ENCODE assay signal across 1 cellular context in genomic region chr10:124641282-124642075, GRCh38.
A peak's percentile ranks its signal among the peaks of the same experiment; 100 is the strongest.
TF ChIP-seq lines count a peak whose summit lies in the region.

No MANE protein-coding gene starts in this region.

TF ChIP-seq in GM12878, 131 proteins besides CTCF, POLR2A, EP300 and RAD21 (continued from another document):
- TF ChIP-seq, protein P1, sequence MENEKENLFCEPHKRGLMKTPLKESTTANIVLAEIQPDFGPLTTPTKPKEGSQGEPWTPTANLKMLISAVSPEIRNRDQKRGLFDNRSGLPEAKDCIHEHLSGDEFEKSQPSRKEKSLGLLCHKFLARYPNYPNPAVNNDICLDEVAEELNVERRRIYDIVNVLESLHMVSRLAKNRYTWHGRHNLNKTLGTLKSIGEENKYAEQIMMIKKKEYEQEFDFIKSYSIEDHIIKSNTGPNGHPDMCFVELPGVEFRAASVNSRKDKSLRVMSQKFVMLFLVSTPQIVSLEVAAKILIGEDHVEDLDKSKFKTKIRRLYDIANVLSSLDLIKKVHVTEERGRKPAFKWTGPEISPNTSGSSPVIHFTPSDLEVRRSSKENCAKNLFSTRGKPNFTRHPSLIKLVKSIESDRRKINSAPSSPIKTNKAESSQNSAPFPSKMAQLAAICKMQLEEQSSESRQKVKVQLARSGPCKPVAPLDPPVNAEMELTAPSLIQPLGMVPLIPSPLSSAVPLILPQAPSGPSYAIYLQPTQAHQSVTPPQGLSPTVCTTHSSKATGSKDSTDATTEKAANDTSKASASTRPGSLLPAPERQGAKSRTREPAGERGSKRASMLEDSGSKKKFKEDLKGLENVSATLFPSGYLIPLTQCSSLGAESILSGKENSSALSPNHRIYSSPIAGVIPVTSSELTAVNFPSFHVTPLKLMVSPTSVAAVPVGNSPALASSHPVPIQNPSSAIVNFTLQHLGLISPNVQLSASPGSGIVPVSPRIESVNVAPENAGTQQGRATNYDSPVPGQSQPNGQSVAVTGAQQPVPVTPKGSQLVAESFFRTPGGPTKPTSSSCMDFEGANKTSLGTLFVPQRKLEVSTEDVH (IDR thresholded peaks at IDR 0.05; ENCODE audit: low read depth, partially characterized antibody), result no peak
- TF ChIP-seq PAX8 (IDR thresholded peaks at IDR 0.05), result no peak
- TF ChIP-seq RUNX3 (IDR thresholded peaks at IDR 0.05; ENCODE audit: low read length), result 0 out of 2 replicates have a peak, but pooled peaks have one; percentile 12
- no peak for TF ChIP-seq MYC (IDR thresholded peaks at IDR 0.05; ENCODE audit: insufficient read depth, insufficient read length, insufficient replicate concordance, low read length, severe bottlenecking)
- TF ChIP-seq EED (IDR thresholded peaks at IDR 0.05; ENCODE audit: low read depth), result no peak
- TF ChIP-seq IRF5 (IDR thresholded peaks at IDR 0.05; ENCODE audit: borderline replicate concordance), result no peak
- no peak for TF ChIP-seq BCL11A (IDR thresholded peaks at IDR 0.05; ENCODE audit: low read depth, low read length)
- no peak for TF ChIP-seq NR2C1 (IDR thresholded peaks at IDR 0.05)
- TF ChIP-seq NR2C2 (IDR thresholded peaks at IDR 0.05; ENCODE audit: borderline replicate concordance, control insufficient read depth, insufficient read length, low read depth), result no peak
- TF ChIP-seq, protein P2, sequence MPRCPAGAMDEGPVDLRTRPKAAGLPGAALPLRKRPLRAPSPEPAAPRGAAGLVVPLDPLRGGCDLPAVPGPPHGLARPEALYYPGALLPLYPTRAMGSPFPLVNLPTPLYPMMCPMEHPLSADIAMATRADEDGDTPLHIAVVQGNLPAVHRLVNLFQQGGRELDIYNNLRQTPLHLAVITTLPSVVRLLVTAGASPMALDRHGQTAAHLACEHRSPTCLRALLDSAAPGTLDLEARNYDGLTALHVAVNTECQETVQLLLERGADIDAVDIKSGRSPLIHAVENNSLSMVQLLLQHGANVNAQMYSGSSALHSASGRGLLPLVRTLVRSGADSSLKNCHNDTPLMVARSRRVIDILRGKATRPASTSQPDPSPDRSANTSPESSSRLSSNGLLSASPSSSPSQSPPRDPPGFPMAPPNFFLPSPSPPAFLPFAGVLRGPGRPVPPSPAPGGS (IDR thresholded peaks at IDR 0.05; ENCODE audit: borderline replicate concordance, insufficient read depth, low read depth, low read length, poor library complexity, severe bottlenecking), result no peak
- no peak for TF ChIP-seq ESRRA (IDR thresholded peaks at IDR 0.05; ENCODE audit: low read length)
- TF ChIP-seq NKRF (conservative IDR thresholded peaks at IDR 0.05), result no peak
- no peak for TF ChIP-seq TAF1 (IDR thresholded peaks at IDR 0.05; ENCODE audit: borderline replicate concordance, low read depth, low read length)
- TF ChIP-seq SPI1 (IDR thresholded peaks at IDR 0.05; ENCODE audit: borderline replicate concordance, insufficient read depth, low read depth, low read length), result peak; percentile 52; the same call in 1 of the 2 replicates
- TF ChIP-seq KDM1A (IDR thresholded peaks at IDR 0.05; ENCODE audit: borderline replicate concordance), result no peak
- no peak for TF ChIP-seq IRF3 (IDR thresholded peaks at IDR 0.05)
- TF ChIP-seq CEBPB (IDR thresholded peaks at IDR 0.05; ENCODE audit: borderline replicate concordance in 1 of 2, low read depth in 2 of 2, low read length in 2 of 2), result no peak
- no peak for TF ChIP-seq SP1 (IDR thresholded peaks at IDR 0.05; ENCODE audit: low read depth, low read length)
- TF ChIP-seq BHLHE40 (IDR thresholded peaks at IDR 0.05; ENCODE audit: borderline replicate concordance in 1 of 2, low read depth in 2 of 2, low read length in 1 of 2), result peak in 1 of 2 experiments; percentile 23; a peak in 1 of 4 replicates
- no peak for TF ChIP-seq JUNB (IDR thresholded peaks at IDR 0.05)
- TF ChIP-seq MAX (IDR thresholded peaks at IDR 0.05; ENCODE audit: low read depth, low read length), result peak; percentile 54; the same call in 1 of the 2 replicates
- no peak for TF ChIP-seq KLF5 (IDR thresholded peaks at IDR 0.05; ENCODE audit: partially characterized antibody)
- no peak for TF ChIP-seq ETV6 (conservative IDR thresholded peaks at IDR 0.05 in 1 of 2, IDR thresholded peaks at IDR 0.05 in 1 of 2; ENCODE audit: borderline replicate concordance in 1 of 2, low read depth in 1 of 2)
- TF ChIP-seq ZNF24 (IDR thresholded peaks at IDR 0.05), result no peak
- no peak for TF ChIP-seq TCF7 (IDR thresholded peaks at IDR 0.05; ENCODE audit: borderline replicate concordance)
- TF ChIP-seq, protein P3, sequence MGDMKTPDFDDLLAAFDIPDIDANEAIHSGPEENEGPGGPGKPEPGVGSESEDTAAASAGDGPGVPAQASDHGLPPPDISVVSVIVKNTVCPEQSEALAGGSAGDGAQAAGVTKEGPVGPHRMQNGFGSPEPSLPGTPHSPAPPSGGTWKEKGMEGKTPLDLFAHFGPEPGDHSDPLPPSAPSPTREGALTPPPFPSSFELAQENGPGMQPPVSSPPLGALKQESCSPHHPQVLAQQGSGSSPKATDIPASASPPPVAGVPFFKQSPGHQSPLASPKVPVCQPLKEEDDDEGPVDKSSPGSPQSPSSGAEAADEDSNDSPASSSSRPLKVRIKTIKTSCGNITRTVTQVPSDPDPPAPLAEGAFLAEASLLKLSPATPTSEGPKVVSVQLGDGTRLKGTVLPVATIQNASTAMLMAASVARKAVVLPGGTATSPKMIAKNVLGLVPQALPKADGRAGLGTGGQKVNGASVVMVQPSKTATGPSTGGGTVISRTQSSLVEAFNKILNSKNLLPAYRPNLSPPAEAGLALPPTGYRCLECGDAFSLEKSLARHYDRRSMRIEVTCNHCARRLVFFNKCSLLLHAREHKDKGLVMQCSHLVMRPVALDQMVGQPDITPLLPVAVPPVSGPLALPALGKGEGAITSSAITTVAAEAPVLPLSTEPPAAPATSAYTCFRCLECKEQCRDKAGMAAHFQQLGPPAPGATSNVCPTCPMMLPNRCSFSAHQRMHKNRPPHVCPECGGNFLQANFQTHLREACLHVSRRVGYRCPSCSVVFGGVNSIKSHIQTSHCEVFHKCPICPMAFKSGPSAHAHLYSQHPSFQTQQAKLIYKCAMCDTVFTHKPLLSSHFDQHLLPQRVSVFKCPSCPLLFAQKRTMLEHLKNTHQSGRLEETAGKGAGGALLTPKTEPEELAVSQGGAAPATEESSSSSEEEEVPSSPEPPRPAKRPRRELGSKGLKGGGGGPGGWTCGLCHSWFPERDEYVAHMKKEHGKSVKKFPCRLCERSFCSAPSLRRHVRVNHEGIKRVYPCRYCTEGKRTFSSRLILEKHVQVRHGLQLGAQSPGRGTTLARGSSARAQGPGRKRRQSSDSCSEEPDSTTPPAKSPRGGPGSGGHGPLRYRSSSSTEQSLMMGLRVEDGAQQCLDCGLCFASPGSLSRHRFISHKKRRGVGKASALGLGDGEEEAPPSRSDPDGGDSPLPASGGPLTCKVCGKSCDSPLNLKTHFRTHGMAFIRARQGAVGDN (IDR thresholded peaks at IDR 0.05), result peak; percentile 49
- TF ChIP-seq, protein P4, sequence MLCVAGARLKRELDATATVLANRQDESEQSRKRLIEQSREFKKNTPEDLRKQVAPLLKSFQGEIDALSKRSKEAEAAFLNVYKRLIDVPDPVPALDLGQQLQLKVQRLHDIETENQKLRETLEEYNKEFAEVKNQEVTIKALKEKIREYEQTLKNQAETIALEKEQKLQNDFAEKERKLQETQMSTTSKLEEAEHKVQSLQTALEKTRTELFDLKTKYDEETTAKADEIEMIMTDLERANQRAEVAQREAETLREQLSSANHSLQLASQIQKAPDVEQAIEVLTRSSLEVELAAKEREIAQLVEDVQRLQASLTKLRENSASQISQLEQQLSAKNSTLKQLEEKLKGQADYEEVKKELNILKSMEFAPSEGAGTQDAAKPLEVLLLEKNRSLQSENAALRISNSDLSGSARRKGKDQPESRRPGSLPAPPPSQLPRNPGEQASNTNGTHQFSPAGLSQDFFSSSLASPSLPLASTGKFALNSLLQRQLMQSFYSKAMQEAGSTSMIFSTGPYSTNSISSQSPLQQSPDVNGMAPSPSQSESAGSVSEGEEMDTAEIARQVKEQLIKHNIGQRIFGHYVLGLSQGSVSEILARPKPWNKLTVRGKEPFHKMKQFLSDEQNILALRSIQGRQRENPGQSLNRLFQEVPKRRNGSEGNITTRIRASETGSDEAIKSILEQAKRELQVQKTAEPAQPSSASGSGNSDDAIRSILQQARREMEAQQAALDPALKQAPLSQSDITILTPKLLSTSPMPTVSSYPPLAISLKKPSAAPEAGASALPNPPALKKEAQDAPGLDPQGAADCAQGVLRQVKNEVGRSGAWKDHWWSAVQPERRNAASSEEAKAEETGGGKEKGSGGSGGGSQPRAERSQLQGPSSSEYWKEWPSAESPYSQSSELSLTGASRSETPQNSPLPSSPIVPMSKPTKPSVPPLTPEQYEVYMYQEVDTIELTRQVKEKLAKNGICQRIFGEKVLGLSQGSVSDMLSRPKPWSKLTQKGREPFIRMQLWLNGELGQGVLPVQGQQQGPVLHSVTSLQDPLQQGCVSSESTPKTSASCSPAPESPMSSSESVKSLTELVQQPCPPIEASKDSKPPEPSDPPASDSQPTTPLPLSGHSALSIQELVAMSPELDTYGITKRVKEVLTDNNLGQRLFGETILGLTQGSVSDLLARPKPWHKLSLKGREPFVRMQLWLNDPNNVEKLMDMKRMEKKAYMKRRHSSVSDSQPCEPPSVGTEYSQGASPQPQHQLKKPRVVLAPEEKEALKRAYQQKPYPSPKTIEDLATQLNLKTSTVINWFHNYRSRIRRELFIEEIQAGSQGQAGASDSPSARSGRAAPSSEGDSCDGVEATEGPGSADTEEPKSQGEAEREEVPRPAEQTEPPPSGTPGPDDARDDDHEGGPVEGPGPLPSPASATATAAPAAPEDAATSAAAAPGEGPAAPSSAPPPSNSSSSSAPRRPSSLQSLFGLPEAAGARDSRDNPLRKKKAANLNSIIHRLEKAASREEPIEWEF (IDR thresholded peaks at IDR 0.05; ENCODE audit: insufficient replicate concordance, low read depth, low read length), result peak; percentile 54
- TF ChIP-seq ZNF622 (IDR thresholded peaks at IDR 0.05), result no peak
- TF ChIP-seq ATF7 (IDR thresholded peaks at IDR 0.05; ENCODE audit: low read depth), result no peak
- TF ChIP-seq ZBTB4 (CRISPR knock-in tag; IDR thresholded peaks at IDR 0.05), result no peak
